ENCODE assay signal across 13 cellular contexts in genomic region chr7:52917982-52918578, GRCh38.
DNase-seq lines count a peak whose midpoint lies in the region; ATAC-seq, FAIRE-seq and TF ChIP-seq lines count a peak whose summit lies in the region.
"Had no signal": no experiment of that assay in that cellular context is flagged by ENCODE, and none has a peak within 500 bp of the region (broad histone marks: within the 10 kb centered on the region; RNA-seq: fewer than 3 reads in every experiment).

No MANE protein-coding gene starts in this region.

- no peak for TF ChIP-seq POLR2A in right lobe of liver (IDR thresholded peaks at IDR 0.05)

- H3K27me3 Mint-ChIP-seq in WTC11 (ENCODE audit: low read depth): no peaks in the 10 kb centered on the region
- H3K27me3 Mint-ChIP-seq: activated CD8-positive, alpha-beta memory T cell treated with anti-CD3 and anti-CD28 coated beads, Interleukin-2, amount 10 ng/mL, durations not matched to agents 7 days and 5 days had no signal

- in situ Hi-C loops in KBM-7 (cut with MboI; ENCODE audit: low pct_unique_long_range_greater_than_20kb, low sequenced_read_pairs): no loop called here

- intact Hi-C loops in right lobe of liver (cut with DNase I): no loop called here
- intact Hi-C loops in upper lobe of right lung (cut with DNase I): no loop called here

- H3K27me3 ChIP-seq in right lobe of liver (no peaks in the 10 kb centered on the region), upper lobe of right lung (no peaks in the 10 kb centered on the region)

- H3K27ac ChIP-seq in right lobe of liver (no peak overlapping the region), upper lobe of right lung (no peak overlapping the region)

- H3K4me1 ChIP-seq in right lobe of liver: no peaks in the 10 kb centered on the region
- H3K4me1 ChIP-seq in upper lobe of right lung: no peaks in the 10 kb centered on the region

- POLR2A ChIA-PET in WTC11 (lab: Charles Lee): no interaction called here

- H3K4me3 ChIP-seq in right lobe of liver (no peak overlapping the region), upper lobe of right lung (no peak overlapping the region)

- H3K9me3 ChIP-seq in right lobe of liver (no peaks in the 10 kb centered on the region), upper lobe of right lung (no peaks in the 10 kb centered on the region)

- TF ChIP-seq CTCF in WTC11 (IDR thresholded peaks at IDR 0.05): peak; percentile 67
- peak in 3 of 4 donors; percentile 22 to 48 (median 35) for TF ChIP-seq CTCF in right lobe of liver (IDR thresholded peaks at IDR 0.05)
- no peak for TF ChIP-seq CTCF in upper lobe of right lung (IDR thresholded peaks at IDR 0.05)

- DNase-seq in DMS53 (lab: John Stamatoyannopoulos, UW) (peak; percentile 64), DMS53 treated with DMSO at 0.1 percent for 48 hours (lab: John Stamatoyannopoulos, UW; ENCODE audit: unreplicated experiment) (no peak), KBM-7 (peak; percentile 2), WTC11 (ENCODE audit: low spot score) (peak; percentile 45), right lobe of liver (no peak), urothelium cell line (ENCODE audit: low spot score) (no peak), AG20443 (ENCODE audit: low spot score) (no peak), upper lobe of right lung (no peak)
- DNase-seq: activated CD8-positive, alpha-beta memory T cell treated with anti-CD3 and anti-CD28 coated beads, Interleukin-2, amount 10 ng/mL, durations not matched to agents 7 days and 5 days; NCI-H2171 treated with DMSO at 0.1 percent for 48 hours had no signal

- H3K36me3 ChIP-seq in right lobe of liver: no peaks in the 10 kb centered on the region
- no peaks in the 10 kb centered on the region for H3K36me3 ChIP-seq in upper lobe of right lung

- no peak overlapping the region for H3K27ac Mint-ChIP-seq in WTC11
- H3K27ac Mint-ChIP-seq: activated CD8-positive, alpha-beta memory T cell treated with anti-CD3 and anti-CD28 coated beads, Interleukin-2, amount 10 ng/mL, durations not matched to agents 7 days and 5 days; T-helper 1 cell treated with Interleukin-12 subunit alpha and Interleukin-12 subunit beta and Interleukin-4 antibody, amounts not matched to agents 30 μg/mL and 1 μg/mL, for 36 hours had no signal

- H3K36me3 Mint-ChIP-seq in WTC11: no peaks in the 10 kb centered on the region; the same call in 1 of the 2 replicates
- H3K36me3 Mint-ChIP-seq: activated CD8-positive, alpha-beta memory T cell treated with anti-CD3 and anti-CD28 coated beads, Interleukin-2, amount 10 ng/mL, durations not matched to agents 7 days and 5 days had no signal

- no peak overlapping the region for H3K4me3 Mint-ChIP-seq in WTC11
- H3K4me3 Mint-ChIP-seq: activated CD8-positive, alpha-beta memory T cell treated with anti-CD3 and anti-CD28 coated beads, Interleukin-2, amount 10 ng/mL, durations not matched to agents 7 days and 5 days; T-helper 1 cell treated with Interleukin-12 subunit alpha and Interleukin-12 subunit beta and Interleukin-4 antibody, amounts not matched to agents 30 μg/mL and 1 μg/mL, for 36 hours had no signal

- peaks cover 23% of the 10 kb centered on the region for H3K4me1 Mint-ChIP-seq in WTC11
- H3K4me1 Mint-ChIP-seq: activated CD8-positive, alpha-beta memory T cell treated with anti-CD3 and anti-CD28 coated beads, Interleukin-2, amount 10 ng/mL, durations not matched to agents 7 days and 5 days had no signal

- CTCF ChIA-PET in WTC11 (lab: Charles Lee): interaction anchor here (0.6 to 1.2 kb wide), 8 partner anchors 9 to 1488 kb away, joined by 3 to 6 read pairs (median 4); no protein-coding TSS in a partner anchor

- no peak for FAIRE-seq in urothelium cell line (lab: Jason Lieb, UNC)
- FAIRE-seq: A204.1, endometrium had no signal

- peaks cover 7% of the 10 kb centered on the region for H3K9me3 Mint-ChIP-seq in WTC11

- ATAC-seq in WTC11 (peak; percentile 72), right lobe of liver (peak in 3 of 4 donors; percentile 31 to 48 (median 47)), upper lobe of right lung (no peak)
- ATAC-seq: activated CD8-positive, alpha-beta memory T cell treated with anti-CD3 and anti-CD28 coated beads, Interleukin-2, amount 10 ng/mL, durations not matched to agents 7 days and 5 days had no signal

- WGBS in right lobe of liver (ENCODE audit: insufficient coverage, low coverage, low lambda C conversion rate, missing lambda C conversion rate): 41% methylated on average over 7 of the region's 7 CpGs

TF ChIP-seq in WTC11, 78 proteins besides CTCF, POLR2A, EP300 and RAD21:
- TF ChIP-seq, protein P1, sequence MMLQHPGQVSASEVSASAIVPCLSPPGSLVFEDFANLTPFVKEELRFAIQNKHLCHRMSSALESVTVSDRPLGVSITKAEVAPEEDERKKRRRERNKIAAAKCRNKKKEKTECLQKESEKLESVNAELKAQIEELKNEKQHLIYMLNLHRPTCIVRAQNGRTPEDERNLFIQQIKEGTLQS (CRISPR knock-in tag; conservative IDR thresholded peaks at IDR 0.05): no peak
- no peak for TF ChIP-seq GRHL2 (CRISPR knock-in tag; IDR thresholded peaks at IDR 0.05; ENCODE audit: insufficient replicate concordance, severe bottlenecking)

Comparison
In these comparisons a context has a peak if more than half of its experiments do, and no peak if none do; other contexts are left out.
1. DNase-seq: peak in DMS53 (single experiment), KBM-7 (single experiment) and WTC11 (single experiment); none in DMS53 treated with DMSO at 0.1 percent for 48 hours (single experiment), right lobe of liver (0 of 3), urothelium cell line (single experiment), AG20443 (single experiment) and upper lobe of right lung (single experiment).